17 cellular contexts compared by ENCODE assay signal in genomic region chr6:105651969-105652368, GRCh38.
DNase-seq lines count a peak whose midpoint lies in the region; ATAC-seq, FAIRE-seq and TF ChIP-seq lines count a peak whose summit lies in the region.
"Had no signal": no experiment of that assay in that cellular context is flagged by ENCODE, and none has a peak within 500 bp of the region (broad histone marks: within the 10 kb centered on the region; RNA-seq: fewer than 3 reads in every experiment).

No MANE protein-coding gene starts in this region.

- peak; percentile 66 for ATAC-seq in activated CD4-positive, alpha-beta T cell treated with anti-CD3 and anti-CD28 coated beads for 36 hours
- ATAC-seq in activated T-helper 17 cell treated with anti-CD3 and anti-CD28 coated beads, Interleukin-2, amount 50 U/mL, for 72 hours (replicated peaks) = peak; percentile 76
- ATAC-seq in GM18505 (IDR thresholded peaks at IDR 0.05; ENCODE audit: unreplicated experiment) = no peak

- no peak overlapping the region for H3K27ac Mint-ChIP-seq in activated CD4-positive, alpha-beta T cell treated with anti-CD3 and anti-CD28 coated beads for 36 hours
- no peak overlapping the region for H3K27ac Mint-ChIP-seq in activated T-helper 17 cell treated with anti-CD3 and anti-CD28 coated beads, Interleukin-2, amount 50 U/mL, for 72 hours

- intact Hi-C loops in activated CD4-positive, alpha-beta T cell treated with anti-CD3 and anti-CD28 coated beads for 36 hours (cut with DNase I, micrococcal nuclease) = no loop called here

- no peak overlapping the region for H3K4me3 Mint-ChIP-seq in activated CD4-positive, alpha-beta T cell treated with anti-CD3 and anti-CD28 coated beads for 36 hours
- no peak overlapping the region for H3K4me3 Mint-ChIP-seq in activated T-helper 17 cell treated with anti-CD3 and anti-CD28 coated beads, Interleukin-2, amount 50 U/mL, for 72 hours

- peak; percentile 5 for FAIRE-seq in GM18507 (lab: Jason Lieb, UNC)

- H3K36me3 Mint-ChIP-seq in activated CD4-positive, alpha-beta T cell treated with anti-CD3 and anti-CD28 coated beads for 36 hours (ENCODE audit: low read depth) = no peaks in the 10 kb centered on the region
- H3K36me3 Mint-ChIP-seq in activated T-helper 17 cell treated with anti-CD3 and anti-CD28 coated beads, Interleukin-2, amount 50 U/mL, for 72 hours (ENCODE audit: low read depth) = no peaks in the 10 kb centered on the region

- DNase-seq in activated CD4-positive, alpha-beta T cell treated with anti-CD3 and anti-CD28 coated beads for 36 hours = peak; percentile 37
- DNase-seq in activated CD4-positive, alpha-beta T cell treated with anti-CD3 and anti-CD28 coated beads, Interleukin-2, amount 50 U/mL, for 4 hours = no peak
- DNase-seq in GM18507 (ENCODE audit: extremely low spot score, insufficient read length, low read depth) = no peak
- DNase-seq in stimulated activated CD8-positive, alpha-beta memory T cell treated with anti-CD3 and anti-CD28 coated beads, Interleukin-4, amount 100 ng/mL, for 48 hours = peak; percentile 42
- DNase-seq in NCI-H446 treated with DMSO at 0.1 percent for 48 hours (lab: John Stamatoyannopoulos, UW) = no peak
- DNase-seq in NK-92 (lab: John Stamatoyannopoulos, UW; ENCODE audit: unreplicated experiment) = no peak
- DNase-seq: H7, KG1, MG63, NCI-H1105 treated with DMSO at 0.1 percent for 48 hours, NCI-H187 treated with DMSO at 0.1 percent for 48 hours, NCI-H446, NCI-H748 treated with DMSO at 0.1 percent for 48 hours, Peyer's patch, SHP77 had no signal

- H3K27me3 Mint-ChIP-seq in activated CD4-positive, alpha-beta T cell treated with anti-CD3 and anti-CD28 coated beads for 36 hours = peaks cover 39% of the 10 kb centered on the region
- H3K27me3 Mint-ChIP-seq in activated T-helper 17 cell treated with anti-CD3 and anti-CD28 coated beads, Interleukin-2, amount 50 U/mL, for 72 hours = peaks cover 16% of the 10 kb centered on the region

- TF ChIP-seq POLR2A in GM18505 (IDR thresholded peaks at IDR 0.05; ENCODE audit: borderline replicate concordance, extremely low read depth, insufficient read depth, insufficient read length) = no peak

- POLR2A ChIA-PET in activated CD4-positive, alpha-beta T cell treated with anti-CD3 and anti-CD28 coated beads for 36 hours (lab: Charles Lee) = interaction anchor here (0.7 kb wide), 1 partner anchor 391 kb away, joined by 3 read pairs; no protein-coding TSS in a partner anchor

- no peaks in the 10 kb centered on the region for H3K9me3 Mint-ChIP-seq in activated CD4-positive, alpha-beta T cell treated with anti-CD3 and anti-CD28 coated beads for 36 hours (ENCODE audit: low read depth)
- no peaks in the 10 kb centered on the region for H3K9me3 Mint-ChIP-seq in activated T-helper 17 cell treated with anti-CD3 and anti-CD28 coated beads, Interleukin-2, amount 50 U/mL, for 72 hours

- CTCF ChIA-PET in activated CD4-positive, alpha-beta T cell treated with anti-CD3 and anti-CD28 coated beads for 36 hours (lab: Charles Lee) = no interaction called here

- H3K4me1 Mint-ChIP-seq in activated CD4-positive, alpha-beta T cell treated with anti-CD3 and anti-CD28 coated beads for 36 hours = peaks cover 47% of the 10 kb centered on the region
- H3K4me1 Mint-ChIP-seq in activated T-helper 17 cell treated with anti-CD3 and anti-CD28 coated beads, Interleukin-2, amount 50 U/mL, for 72 hours = peaks cover 19% of the 10 kb centered on the region

Comparison
In these comparisons a context has a peak if more than half of its experiments do, and no peak if none do; other contexts are left out.
1. DNase-seq: peak in activated CD4-positive, alpha-beta T cell treated with anti-CD3 and anti-CD28 coated beads for 36 hours (single experiment) and stimulated activated CD8-positive, alpha-beta memory T cell treated with anti-CD3 and anti-CD28 coated beads, Interleukin-4, amount 100 ng/mL, for 48 hours (single experiment); none in activated CD4-positive, alpha-beta T cell treated with anti-CD3 and anti-CD28 coated beads, Interleukin-2, amount 50 U/mL, for 4 hours (0 of 2), GM18507 (single experiment), NCI-H446 treated with DMSO at 0.1 percent for 48 hours (single experiment) and NK-92 (single experiment).